ENCODE assay signal across 18 cellular contexts in the genomic region with DNA sequence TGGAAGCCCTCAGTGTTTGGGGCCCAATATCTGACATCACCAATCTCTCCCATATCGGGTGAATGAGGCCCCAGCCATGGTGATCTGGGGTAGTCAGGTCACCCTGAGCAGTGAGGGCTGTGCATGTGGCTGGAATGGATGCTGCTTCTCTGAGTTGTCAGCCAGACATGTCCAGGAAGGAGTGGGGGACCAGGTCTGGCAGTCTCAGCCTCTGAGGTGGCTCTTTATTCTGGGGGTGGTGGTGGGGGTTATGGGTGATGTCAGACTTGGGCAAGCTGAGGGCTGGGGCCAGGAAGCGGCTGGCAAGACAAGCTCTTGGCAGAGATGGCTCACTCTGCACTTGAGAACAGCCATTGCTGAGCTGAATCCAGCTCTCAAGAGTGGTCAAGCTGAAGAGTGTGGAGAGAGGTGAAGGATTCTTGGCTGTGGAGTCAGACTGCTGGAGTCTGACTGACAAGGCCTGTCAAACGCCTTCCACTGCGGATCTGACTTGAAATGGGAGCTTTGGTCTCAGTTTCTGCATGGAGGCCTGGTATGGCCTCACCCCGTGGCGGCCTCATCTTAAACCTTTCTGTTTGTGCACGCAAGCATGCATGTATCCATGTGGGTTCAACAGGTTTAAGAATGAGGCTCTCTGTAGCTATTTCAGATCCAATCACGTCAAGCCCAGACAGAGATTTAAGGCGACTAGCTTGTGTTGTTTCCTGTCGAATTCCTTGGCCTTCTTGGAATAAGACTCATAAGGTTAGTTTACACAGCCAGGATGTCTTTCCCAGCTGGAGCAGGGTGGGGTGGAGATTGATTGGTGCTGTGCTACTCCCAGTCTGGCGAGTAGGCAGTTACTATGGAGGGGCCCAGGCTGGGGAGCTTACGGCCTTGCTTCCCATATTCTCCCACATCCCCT.
DNase-seq lines count a peak whose midpoint lies in the region; ATAC-seq and TF ChIP-seq lines count a peak whose summit lies in the region.
"Had no signal": no experiment of that assay in that cellular context is flagged by ENCODE, and none has a peak within 500 bp of the region (broad histone marks: within the 10 kb centered on the region; RNA-seq: fewer than 3 reads in every experiment).

No MANE protein-coding gene starts in this region.

- H3K27ac Mint-ChIP-seq in activated T-helper 1 cell treated with anti-CD3 and anti-CD28 coated beads, Interleukin-12 subunit alpha, Interleukin-12 subunit beta, Interleukin-2, Interleukin-4 antibody, amounts not matched to agents 30 ng/mL and 10 ng/mL and 1 ng/mL, durations not matched to agents 14 hours and 24 hours and 36 hours, result no peak overlapping the region
- H3K27ac Mint-ChIP-seq: activated CD4-positive, alpha-beta memory T cell treated with anti-CD3 and anti-CD28 coated beads for 36 hours; activated naive CD8-positive, alpha-beta T cell treated with anti-CD3 and anti-CD28 coated beads, Interleukin-2, amount 10 ng/mL, durations not matched to agents 7 days and 5 days; activated T-cell treated with anti-CD3 and anti-CD28 coated beads, Interleukin-2, amount 50 U/mL, for 24 hours; HFFc6; neural progenitor cell; T-cell had no signal

- H3K4me1 ChIP-seq in lower lobe of right lung, result peaks cover 28% of the 10 kb centered on the region
- H3K4me1 ChIP-seq in suprapubic skin, result peaks cover 37% of the 10 kb centered on the region
- H3K4me1 ChIP-seq: neural progenitor cell had no signal

- peaks cover 5% of the 10 kb centered on the region for H3K36me3 Mint-ChIP-seq in activated T-helper 1 cell treated with anti-CD3 and anti-CD28 coated beads, Interleukin-12 subunit alpha, Interleukin-12 subunit beta, Interleukin-2, Interleukin-4 antibody, amounts not matched to agents 30 ng/mL and 10 ng/mL and 1 ng/mL, durations not matched to agents 14 hours and 24 hours and 36 hours (ENCODE audit: low read depth)
- H3K36me3 Mint-ChIP-seq: activated CD4-positive, alpha-beta memory T cell treated with anti-CD3 and anti-CD28 coated beads for 36 hours; neural progenitor cell; T-cell had no signal

- ATAC-seq in lower lobe of right lung (peak; percentile 49 to 69), GM19328 (IDR thresholded peaks at IDR 0.05; ENCODE audit: unreplicated experiment) (no peak)
- ATAC-seq in activated CD4-positive, CD25-positive, alpha-beta regulatory T cell treated with anti-CD3 and anti-CD28 coated beads, Interleukin-2, amount 50 U/mL, for 24 hours, result no peak
- ATAC-seq: T-cell had no signal

- H3K4me3 Mint-ChIP-seq in activated T-helper 1 cell treated with anti-CD3 and anti-CD28 coated beads, Interleukin-12 subunit alpha, Interleukin-12 subunit beta, Interleukin-2, Interleukin-4 antibody, amounts not matched to agents 30 ng/mL and 10 ng/mL and 1 ng/mL, durations not matched to agents 14 hours and 24 hours and 36 hours, result no peak overlapping the region
- H3K4me3 Mint-ChIP-seq: activated CD4-positive, alpha-beta memory T cell treated with anti-CD3 and anti-CD28 coated beads for 36 hours; activated naive CD8-positive, alpha-beta T cell treated with anti-CD3 and anti-CD28 coated beads, Interleukin-2, amount 10 ng/mL, durations not matched to agents 7 days and 5 days; activated T-cell treated with anti-CD3 and anti-CD28 coated beads, Interleukin-2, amount 50 U/mL, for 24 hours; HFFc6; neural progenitor cell; T-cell had no signal

- intact Hi-C loops in lower lobe of right lung (cut with DNase I), result no loop called here
- intact Hi-C loops in activated T-helper 1 cell treated with anti-CD3 and anti-CD28 coated beads, Interleukin-12 subunit alpha, Interleukin-12 subunit beta, Interleukin-2, Interleukin-4 antibody, amounts not matched to agents 30 ng/mL and 10 ng/mL and 1 ng/mL, durations not matched to agents 14 hours and 24 hours and 36 hours (cut with micrococcal nuclease), result no loop called here

- TF ChIP-seq EP300 in suprapubic skin (IDR thresholded peaks at IDR 0.05), result no peak

- 65% methylated on average over 11 of the region's 12 CpGs for WGBS in suprapubic skin

- H3K27me3 Mint-ChIP-seq in activated T-helper 1 cell treated with anti-CD3 and anti-CD28 coated beads, Interleukin-12 subunit alpha, Interleukin-12 subunit beta, Interleukin-2, Interleukin-4 antibody, amounts not matched to agents 30 ng/mL and 10 ng/mL and 1 ng/mL, durations not matched to agents 14 hours and 24 hours and 36 hours (ENCODE audit: insufficient read depth), result peaks cover 12% of the 10 kb centered on the region

- no peaks in the 10 kb centered on the region for H3K27me3 ChIP-seq in MG63
- no peaks in the 10 kb centered on the region for H3K27me3 ChIP-seq in lower lobe of right lung (ENCODE audit: low read depth)
- H3K27me3 ChIP-seq in suprapubic skin, result no peaks in the 10 kb centered on the region
- H3K27me3 ChIP-seq: neural progenitor cell had no signal

- H3K4me3 ChIP-seq in MG63 (no peak overlapping the region), fibroblast of the aortic adventitia (ENCODE audit: low read depth, low read length) (no peak overlapping the region), lower lobe of right lung (no peak overlapping the region), suprapubic skin (no peak overlapping the region)
- H3K4me3 ChIP-seq: neural progenitor cell had no signal

- H3K27ac ChIP-seq in lower lobe of right lung, result peak overlapping the region; percentile 58
- H3K27ac ChIP-seq in suprapubic skin, result peak overlapping the region; percentile 3
- H3K27ac ChIP-seq: neural progenitor cell had no signal

- TF ChIP-seq CTCF in fibroblast of the aortic adventitia (IDR thresholded peaks at IDR 0.05; ENCODE audit: insufficient read depth, low read length) (no peak), lower lobe of right lung (IDR thresholded peaks at IDR 0.05) (no peak), suprapubic skin (IDR thresholded peaks at IDR 0.05) (no peak)

- DNase-seq in MG63 (peak; percentile 77), fibroblast of the aortic adventitia (ENCODE audit: low read depth) (peak; percentile 81), lower lobe of right lung (no peak), suprapubic skin (ENCODE audit: low spot score in 2 of 2) (no peak)
- no peak for DNase-seq in stimulated activated CD4-positive, alpha-beta T cell treated with anti-CD3 and anti-CD28 coated beads, Interleukin-12 subunit alpha, Interleukin-12 subunit beta, amount 100 ng/mL, for 4 hours
- no peak for DNase-seq in activated T-helper 1 cell treated with anti-CD3 and anti-CD28 coated beads, Interleukin-12 subunit alpha, Interleukin-12 subunit beta, Interleukin-2, Interleukin-4 antibody, amounts not matched to agents 30 ng/mL and 10 ng/mL and 1 ng/mL, durations not matched to agents 14 hours and 24 hours and 36 hours (ENCODE audit: low spot score)
- DNase-seq: activated CD4-positive, alpha-beta memory T cell treated with anti-CD3 and anti-CD28 coated beads for 36 hours; activated naive CD8-positive, alpha-beta T cell treated with anti-CD3 and anti-CD28 coated beads, Interleukin-2, amount 10 ng/mL, durations not matched to agents 7 days and 5 days; activated T-cell treated with anti-CD3 and anti-CD28 coated beads, Interleukin-2, amount 50 U/mL, for 24 hours; effector memory CD4-positive, alpha-beta T cell; HFFc6; NCI-H446 treated with DMSO at 0.1 percent for 48 hours; NK-92 treated with Interleukin-12 subunit alpha and Interleukin-12 subunit beta, amount 100 ng/mL, for 24 hours; RPMI8226; T-cell had no signal

- H3K9me3 ChIP-seq in MG63 (no peaks in the 10 kb centered on the region), lower lobe of right lung (no peaks in the 10 kb centered on the region), suprapubic skin (no peaks in the 10 kb centered on the region)

- H3K36me3 ChIP-seq in MG63, result no peaks in the 10 kb centered on the region
- H3K36me3 ChIP-seq in lower lobe of right lung, result no peaks in the 10 kb centered on the region
- H3K36me3 ChIP-seq in suprapubic skin, result no peaks in the 10 kb centered on the region
- H3K36me3 ChIP-seq: neural progenitor cell had no signal

- no peak for TF ChIP-seq POLR2A in suprapubic skin (IDR thresholded peaks at IDR 0.05)

- H3K4me1 Mint-ChIP-seq in activated T-helper 1 cell treated with anti-CD3 and anti-CD28 coated beads, Interleukin-12 subunit alpha, Interleukin-12 subunit beta, Interleukin-2, Interleukin-4 antibody, amounts not matched to agents 30 ng/mL and 10 ng/mL and 1 ng/mL, durations not matched to agents 14 hours and 24 hours and 36 hours (ENCODE audit: low read depth), result peaks cover 16% of the 10 kb centered on the region

- H3K9me3 Mint-ChIP-seq in activated T-helper 1 cell treated with anti-CD3 and anti-CD28 coated beads, Interleukin-12 subunit alpha, Interleukin-12 subunit beta, Interleukin-2, Interleukin-4 antibody, amounts not matched to agents 30 ng/mL and 10 ng/mL and 1 ng/mL, durations not matched to agents 14 hours and 24 hours and 36 hours, result peaks cover 12% of the 10 kb centered on the region
- H3K9me3 Mint-ChIP-seq: activated CD4-positive, alpha-beta memory T cell treated with anti-CD3 and anti-CD28 coated beads for 36 hours; activated T-cell treated with anti-CD3 and anti-CD28 coated beads, Interleukin-2, amount 50 U/mL, for 24 hours; HFFc6; T-cell had no signal

Comparison
In these comparisons a context has a peak if more than half of its experiments do, and no peak if none do; other contexts are left out.
1. DNase-seq: peak in MG63 (single experiment) and fibroblast of the aortic adventitia (single experiment); none in lower lobe of right lung (single experiment), suprapubic skin (0 of 2), stimulated activated CD4-positive, alpha-beta T cell treated with anti-CD3 and anti-CD28 coated beads, Interleukin-12 subunit alpha, Interleukin-12 subunit beta, amount 100 ng/mL, for 4 hours (single experiment) and activated T-helper 1 cell treated with anti-CD3 and anti-CD28 coated beads, Interleukin-12 subunit alpha, Interleukin-12 subunit beta, Interleukin-2, Interleukin-4 antibody, amounts not matched to agents 30 ng/mL and 10 ng/mL and 1 ng/mL, durations not matched to agents 14 hours and 24 hours and 36 hours (single experiment).
2. ATAC-seq: peak in lower lobe of right lung (2 of 2); none in activated CD4-positive, CD25-positive, alpha-beta regulatory T cell treated with anti-CD3 and anti-CD28 coated beads, Interleukin-2, amount 50 U/mL, for 24 hours (0 of 2) and GM19328 (single experiment).